9 cellular contexts compared by ENCODE assay signal in genomic region chr3:46186856-46187700, GRCh38. TPM values are rescaled to one million over a fixed set of nuclear protein-coding genes. Genes with fewer than 3 reads are reported as not detected.
DNase-seq lines count a peak whose midpoint lies in the region; ATAC-seq and TF ChIP-seq lines count a peak whose summit lies in the region.
"Had no signal": no experiment of that assay in that cellular context is flagged by ENCODE, and none has a peak within 500 bp of the region (broad histone marks: within the 10 kb centered on the region; RNA-seq: fewer than 3 reads in every experiment).

No MANE protein-coding gene starts in this region.

- in situ Hi-C loops in mammary epithelial cell (cut with MboI; ENCODE audit: low sequenced_read_pairs in 2 of 2): no loop called here

- peak overlapping the region; percentile 73 for H3K27ac Mint-ChIP-seq in activated naive CD8-positive, alpha-beta T cell treated with anti-CD3 and anti-CD28 coated beads, Interleukin-2, amount 10 ng/mL, durations not matched to agents 7 days and 5 days
- no peak overlapping the region for H3K27ac Mint-ChIP-seq in activated naive CD8-positive, alpha-beta T cell treated with anti-CD3 and anti-CD28 coated beads for 36 hours
- H3K27ac Mint-ChIP-seq in T-helper 1 cell treated with Interleukin-12 subunit alpha and Interleukin-12 subunit beta and Interleukin-4 antibody, amounts not matched to agents 30 μg/mL and 1 μg/mL, for 36 hours: peak overlapping the region; percentile 58

- no peaks in the 10 kb centered on the region for H4K20me1 ChIP-seq in mammary epithelial cell (ENCODE audit: insufficient read depth, low read length)

- H3K4me3 ChIP-seq in mammary epithelial cell (replicated peaks in 1 of 3; ENCODE audit: insufficient read depth in 1 of 3, low read depth in 2 of 3, low read length in 3 of 3): no peak overlapping the region

- H3K4me1 ChIP-seq in mammary epithelial cell (ENCODE audit: insufficient read depth, low read length): peaks cover 18% of the 10 kb centered on the region

- H3K4me2 ChIP-seq in mammary epithelial cell (ENCODE audit: insufficient read depth, low read depth, low read length): no peak overlapping the region

- H3K9me3 Mint-ChIP-seq in activated naive CD8-positive, alpha-beta T cell treated with anti-CD3 and anti-CD28 coated beads, Interleukin-2, amount 10 ng/mL, durations not matched to agents 7 days and 5 days: peaks cover 7% of the 10 kb centered on the region
- no peaks in the 10 kb centered on the region for H3K9me3 Mint-ChIP-seq in activated naive CD8-positive, alpha-beta T cell treated with anti-CD3 and anti-CD28 coated beads for 36 hours
- peaks cover 9% of the 10 kb centered on the region for H3K9me3 Mint-ChIP-seq in T-helper 1 cell treated with Interleukin-12 subunit alpha and Interleukin-12 subunit beta and Interleukin-4 antibody, amounts not matched to agents 30 μg/mL and 1 μg/mL, for 36 hours
- H3K9me3 Mint-ChIP-seq: T-cell had no signal

- peaks cover 5% of the 10 kb centered on the region for H3K27me3 Mint-ChIP-seq in activated naive CD8-positive, alpha-beta T cell treated with anti-CD3 and anti-CD28 coated beads, Interleukin-2, amount 10 ng/mL, durations not matched to agents 7 days and 5 days
- H3K27me3 Mint-ChIP-seq in activated naive CD8-positive, alpha-beta T cell treated with anti-CD3 and anti-CD28 coated beads for 36 hours: peaks cover 12% of the 10 kb centered on the region
- H3K27me3 Mint-ChIP-seq in T-helper 1 cell treated with Interleukin-12 subunit alpha and Interleukin-12 subunit beta and Interleukin-4 antibody, amounts not matched to agents 30 μg/mL and 1 μg/mL, for 36 hours (ENCODE audit: low read depth): peaks cover 12% of the 10 kb centered on the region

- H3K27ac ChIP-seq in substantia nigra (ENCODE audit: low read depth, low read length, poor library complexity, severe bottlenecking): no peak overlapping the region
- no peak overlapping the region for H3K27ac ChIP-seq in mammary epithelial cell (ENCODE audit: insufficient read depth, low read depth, low read length)

- CTCF ChIA-PET in mammary epithelial cell (lab: Charles Lee; ENCODE audit: low non-redundant PET): no interaction called here

- no peak for TF ChIP-seq CTCF in mammary epithelial cell (conservative IDR thresholded peaks at IDR 0.05 in 1 of 2, IDR thresholded peaks at IDR 0.05 in 1 of 2; ENCODE audit: extremely low read depth in 1 of 2, insufficient read depth in 1 of 2, low read depth in 1 of 2, low read length in 2 of 2)

- peaks cover 10% of the 10 kb centered on the region for H3K9me3 ChIP-seq in mammary epithelial cell (replicated peaks; ENCODE audit: insufficient read depth, low read length)

- H3K4me1 Mint-ChIP-seq in activated naive CD8-positive, alpha-beta T cell treated with anti-CD3 and anti-CD28 coated beads, Interleukin-2, amount 10 ng/mL, durations not matched to agents 7 days and 5 days: peaks cover 39% of the 10 kb centered on the region
- H3K4me1 Mint-ChIP-seq in activated naive CD8-positive, alpha-beta T cell treated with anti-CD3 and anti-CD28 coated beads for 36 hours: peaks cover 16% of the 10 kb centered on the region
- peaks cover 32% of the 10 kb centered on the region for H3K4me1 Mint-ChIP-seq in T-helper 1 cell treated with Interleukin-12 subunit alpha and Interleukin-12 subunit beta and Interleukin-4 antibody, amounts not matched to agents 30 μg/mL and 1 μg/mL, for 36 hours (ENCODE audit: low read depth)

- ATAC-seq in activated naive CD8-positive, alpha-beta T cell treated with anti-CD3 and anti-CD28 coated beads, Interleukin-2, amount 10 ng/mL, durations not matched to agents 7 days and 5 days (ENCODE audit: low read depth): peak; percentile 63
- peak; percentile 74 for ATAC-seq in HG03066 (IDR thresholded peaks at IDR 0.05; ENCODE audit: low read depth, unreplicated experiment)

- no peak overlapping the region for H3K9ac ChIP-seq in mammary epithelial cell (ENCODE audit: insufficient read depth, low read length)

- POLR2A ChIA-PET in activated naive CD8-positive, alpha-beta T cell treated with anti-CD3 and anti-CD28 coated beads, Interleukin-2, amount 10 ng/mL, durations not matched to agents 7 days and 5 days (lab: Charles Lee): interaction anchor here (0.7 to 2.0 kb wide), 4 partner anchors 9 to 123 kb away, joined by 3 to 7 read pairs (median 4); partner anchors contain the start of gene CCR1

- intact Hi-C loops in mammary epithelial cell (cut with micrococcal nuclease): loop anchor here (5.0 kb wide), 1 partner anchor 75 kb away; no protein-coding TSS in a partner anchor

- no peak overlapping the region for H2AFZ ChIP-seq in mammary epithelial cell (ENCODE audit: low read depth, low read length)

- no peaks in the 10 kb centered on the region for H3K27me3 ChIP-seq in mammary epithelial cell (ENCODE audit: insufficient read depth, low read length)

- no TSS peak for BruUV-seq in mammary epithelial cell (replicated peaks; lab: Mats Ljungman, UMichigan)

- TF ChIP-seq POLR2A in erythroblast (IDR thresholded peaks at IDR 0.05; ENCODE audit: low read length): no peak

- dilution Hi-C loops in mammary epithelial cell (cut with HindIII; ENCODE audit: low sequenced_read_pairs): no loop called here

- no peaks in the 10 kb centered on the region for H3K79me2 ChIP-seq in mammary epithelial cell (ENCODE audit: insufficient read depth, low read length)

- peak overlapping the region; percentile 35 for H3K4me3 Mint-ChIP-seq in activated naive CD8-positive, alpha-beta T cell treated with anti-CD3 and anti-CD28 coated beads, Interleukin-2, amount 10 ng/mL, durations not matched to agents 7 days and 5 days
- no peak overlapping the region for H3K4me3 Mint-ChIP-seq in activated naive CD8-positive, alpha-beta T cell treated with anti-CD3 and anti-CD28 coated beads for 36 hours
- peak overlapping the region; percentile 25 for H3K4me3 Mint-ChIP-seq in T-helper 1 cell treated with Interleukin-12 subunit alpha and Interleukin-12 subunit beta and Interleukin-4 antibody, amounts not matched to agents 30 μg/mL and 1 μg/mL, for 36 hours
- H3K4me3 Mint-ChIP-seq: T-cell had no signal

- H3K36me3 Mint-ChIP-seq in activated naive CD8-positive, alpha-beta T cell treated with anti-CD3 and anti-CD28 coated beads, Interleukin-2, amount 10 ng/mL, durations not matched to agents 7 days and 5 days: peaks cover 14% of the 10 kb centered on the region
- no peaks in the 10 kb centered on the region for H3K36me3 Mint-ChIP-seq in activated naive CD8-positive, alpha-beta T cell treated with anti-CD3 and anti-CD28 coated beads for 36 hours
- H3K36me3 Mint-ChIP-seq in T-helper 1 cell treated with Interleukin-12 subunit alpha and Interleukin-12 subunit beta and Interleukin-4 antibody, amounts not matched to agents 30 μg/mL and 1 μg/mL, for 36 hours (ENCODE audit: low read depth): peaks cover 6% of the 10 kb centered on the region
- H3K36me3 Mint-ChIP-seq: T-cell had no signal

- no peak for DNase-seq in activated naive CD8-positive, alpha-beta T cell treated with anti-CD3 and anti-CD28 coated beads, Interleukin-2, amount 10 ng/mL, durations not matched to agents 7 days and 5 days
- no peak for DNase-seq in activated naive CD8-positive, alpha-beta T cell treated with anti-CD3 and anti-CD28 coated beads for 36 hours
- no peak for DNase-seq in substantia nigra (lab: John Stamatoyannopoulos, UW)
- no peak for DNase-seq in erythroblast (lab: John Stamatoyannopoulos, UW)
- no peak for DNase-seq in mammary epithelial cell
- no peak for DNase-seq in NCI-H2029 treated with DMSO at 0.1 percent for 48 hours (lab: John Stamatoyannopoulos, UW)
- DNase-seq: T-cell had no signal

- 97% methylated on average over 5 of the region's 5 CpGs for WGBS in mammary epithelial cell (ENCODE audit: low coverage, missing lambda C conversion rate)

- H3K36me3 ChIP-seq in mammary epithelial cell (ENCODE audit: insufficient read depth, low read length): no peaks in the 10 kb centered on the region

RNA-seq across cellular contexts. Expression of gene CCR1, which starts 21.0 kb away (rescaled TPM):
- total RNA-seq in activated naive CD8-positive, alpha-beta T cell treated with anti-CD3 and anti-CD28 coated beads, Interleukin-2, amount 10 ng/mL, durations not matched to agents 7 days and 5 days: 10 to 100 TPM; 58.6 to 63.9 TPM
- under 1 TPM in 1 of 2 experiments, not detected in 1; 0.14 TPM for total RNA-seq in activated naive CD8-positive, alpha-beta T cell treated with anti-CD3 and anti-CD28 coated beads for 36 hours
- total RNA-seq in mammary epithelial cell: not detected
- polyA plus RNA-seq in mammary epithelial cell: 0.01 TPM
- polyA minus RNA-seq in mammary epithelial cell: not detected

RNA-seq across cellular contexts. Expression of gene CCR3, which starts 55.2 kb away (rescaled TPM):
- total RNA-seq in activated naive CD8-positive, alpha-beta T cell treated with anti-CD3 and anti-CD28 coated beads, Interleukin-2, amount 10 ng/mL, durations not matched to agents 7 days and 5 days: 1 to 10 TPM; 1.3 to 1.9 TPM
- not detected for total RNA-seq in activated naive CD8-positive, alpha-beta T cell treated with anti-CD3 and anti-CD28 coated beads for 36 hours
- total RNA-seq in mammary epithelial cell: under 1 TPM in 1 of 2 donors, not detected in 1; 0.19 TPM
- not detected for polyA plus RNA-seq in mammary epithelial cell
- polyA minus RNA-seq in mammary epithelial cell: not detected

Comparison
In these comparisons a context has a peak if more than half of its experiments do, and no peak if none do; other contexts are left out.
1. RNA of gene CCR1, which starts 21.0 kb away (total RNA-seq): 58.6 to 63.9 TPM in activated naive CD8-positive, alpha-beta T cell treated with anti-CD3 and anti-CD28 coated beads, Interleukin-2, amount 10 ng/mL, durations not matched to agents 7 days and 5 days; 0.14 TPM in activated naive CD8-positive, alpha-beta T cell treated with anti-CD3 and anti-CD28 coated beads for 36 hours and not detected in mammary epithelial cell; every median in the first group is over 10 times any median in the second.